Comparison of ENCODE assay signal across 8 cellular contexts in the genomic region with DNA sequence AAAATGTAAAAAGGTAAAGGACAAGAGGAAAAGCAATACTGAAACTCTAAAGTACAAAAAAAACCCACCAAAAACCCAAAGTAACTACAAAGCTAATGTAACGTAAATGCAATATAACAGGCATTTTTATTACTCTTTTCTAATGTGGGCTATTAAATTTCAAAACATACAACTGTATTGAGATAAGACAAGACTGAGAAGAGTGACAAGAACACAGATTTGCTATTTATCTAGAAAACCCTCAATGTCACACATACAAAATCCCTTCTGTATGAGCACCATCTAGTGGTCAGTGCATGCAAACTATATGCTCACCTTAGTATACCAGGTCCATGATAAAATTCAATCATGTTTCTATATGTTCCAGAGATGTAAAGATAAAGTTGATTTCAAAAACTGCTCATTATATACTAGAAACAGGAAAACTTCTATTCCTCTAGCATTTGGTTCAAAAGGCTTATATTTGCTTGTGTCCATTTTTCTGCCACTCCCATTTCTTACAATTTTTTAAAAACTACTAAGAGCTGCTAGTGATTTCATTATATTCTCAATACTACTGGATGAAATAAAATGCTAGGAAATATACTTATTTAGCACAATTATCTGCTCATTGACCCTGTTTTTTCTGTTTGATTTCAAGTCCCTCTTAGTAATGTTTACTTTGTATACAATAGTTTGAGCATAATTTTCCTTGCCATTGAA.
DNase-seq lines count a peak whose midpoint lies in the region; ATAC-seq lines count a peak whose summit lies in the region.

No MANE protein-coding gene starts in this region.

- intact Hi-C loops in activated T-helper 2 cell treated with anti-CD3 and anti-CD28 coated beads, Interferon-gamma antibody, Interleukin-2, Interleukin-4, amounts not matched to agents 10 μg/mL and 5 μg/mL and 100 μg/mL, durations not matched to agents 14 hours and 24 hours and 36 hours (cut with micrococcal nuclease), result loop anchor here (2.0 to 5.0 kb wide), 3 partner anchors 184 to 350 kb away; no protein-coding TSS in a partner anchor

- H3K27me3 ChIP-seq in SJCRH30 (no peaks in the 10 kb centered on the region), endocrine pancreas (ENCODE audit: control insufficient read depth, insufficient read depth, low read length) (no peaks in the 10 kb centered on the region)

- H3K36me3 ChIP-seq in SJCRH30, result peaks cover 4% of the 10 kb centered on the region; the same call in 1 of the 2 replicates
- no peaks in the 10 kb centered on the region for H3K36me3 ChIP-seq in endocrine pancreas (ENCODE audit: control insufficient read depth, insufficient read depth, low read length)

- no peak overlapping the region for H3K9ac ChIP-seq in endocrine pancreas (ENCODE audit: control insufficient read depth, insufficient read depth, low read length)

- no peaks in the 10 kb centered on the region for H3K9me3 Mint-ChIP-seq in activated T-helper 2 cell treated with anti-CD3 and anti-CD28 coated beads, Interferon-gamma antibody, Interleukin-2, Interleukin-4, amounts not matched to agents 10 μg/mL and 5 μg/mL and 100 μg/mL, durations not matched to agents 14 hours and 24 hours and 36 hours

- H3K4me3 ChIP-seq in SJCRH30 (no peak overlapping the region), endocrine pancreas (ENCODE audit: control insufficient read depth, insufficient read depth, low read length) (peak overlapping the region; percentile 26)

- peaks cover 16% of the 10 kb centered on the region for H3K4me1 Mint-ChIP-seq in activated T-helper 2 cell treated with anti-CD3 and anti-CD28 coated beads, Interferon-gamma antibody, Interleukin-2, Interleukin-4, amounts not matched to agents 10 μg/mL and 5 μg/mL and 100 μg/mL, durations not matched to agents 14 hours and 24 hours and 36 hours (ENCODE audit: low read depth)

- DNase-seq in DMS153 (lab: John Stamatoyannopoulos, UW), result peak; percentile 42
- DNase-seq in NCI-H1092 treated with DMSO at 0.1 percent for 48 hours (lab: John Stamatoyannopoulos, UW), result peak; percentile 69
- DNase-seq in SJCRH30, result peak; percentile 26 to 81
- peak; percentile 66 for DNase-seq in midbrain (lab: John Stamatoyannopoulos, UW)
- no peak for DNase-seq in activated T-helper 2 cell treated with anti-CD3 and anti-CD28 coated beads, Interferon-gamma antibody, Interleukin-2, Interleukin-4, amounts not matched to agents 10 μg/mL and 5 μg/mL and 100 μg/mL, durations not matched to agents 14 hours and 24 hours and 36 hours (ENCODE audit: low spot score)

- H3K9me3 ChIP-seq in SJCRH30 (replicated peaks) (no peaks in the 10 kb centered on the region), endocrine pancreas (ENCODE audit: control insufficient read depth, low read length) (no peaks in the 10 kb centered on the region)

- no peaks in the 10 kb centered on the region for H3K27me3 Mint-ChIP-seq in activated T-helper 2 cell treated with anti-CD3 and anti-CD28 coated beads, Interferon-gamma antibody, Interleukin-2, Interleukin-4, amounts not matched to agents 10 μg/mL and 5 μg/mL and 100 μg/mL, durations not matched to agents 14 hours and 24 hours and 36 hours (ENCODE audit: low read depth)

- no peaks in the 10 kb centered on the region for H3K4me1 ChIP-seq in SJCRH30
- H3K4me1 ChIP-seq in endocrine pancreas (ENCODE audit: control insufficient read depth, insufficient read depth, low read length), result peaks cover 9% of the 10 kb centered on the region

- peak; percentile 59 for ATAC-seq in GM19372 (IDR thresholded peaks at IDR 0.05; ENCODE audit: low read depth, unreplicated experiment)
- no peak for ATAC-seq in GM18511 (IDR thresholded peaks at IDR 0.05; ENCODE audit: unreplicated experiment)

- no peak overlapping the region for H3K27ac ChIP-seq in SJCRH30

- H3K36me3 Mint-ChIP-seq in activated T-helper 2 cell treated with anti-CD3 and anti-CD28 coated beads, Interferon-gamma antibody, Interleukin-2, Interleukin-4, amounts not matched to agents 10 μg/mL and 5 μg/mL and 100 μg/mL, durations not matched to agents 14 hours and 24 hours and 36 hours (ENCODE audit: low read depth), result peaks cover 5% of the 10 kb centered on the region

- no peak overlapping the region for H3K27ac Mint-ChIP-seq in activated T-helper 2 cell treated with anti-CD3 and anti-CD28 coated beads, Interferon-gamma antibody, Interleukin-2, Interleukin-4, amounts not matched to agents 10 μg/mL and 5 μg/mL and 100 μg/mL, durations not matched to agents 14 hours and 24 hours and 36 hours

- H3K4me3 Mint-ChIP-seq in activated T-helper 2 cell treated with anti-CD3 and anti-CD28 coated beads, Interferon-gamma antibody, Interleukin-2, Interleukin-4, amounts not matched to agents 10 μg/mL and 5 μg/mL and 100 μg/mL, durations not matched to agents 14 hours and 24 hours and 36 hours (ENCODE audit: low read depth), result no peak overlapping the region
